Comparison of ENCODE assay signal across 8 cellular contexts in genomic region chrX:41333744-41333993, GRCh38.
DNase-seq lines count a peak whose midpoint lies in the region; ATAC-seq and TF ChIP-seq lines count a peak whose summit lies in the region.

No MANE protein-coding gene starts in this region.

- H3K9me2 ChIP-seq in OCI-LY1 (ENCODE audit: low read depth, low read length) = no peaks in the 10 kb centered on the region

- H3K79me2 ChIP-seq in OCI-LY1 (ENCODE audit: insufficient read depth, low read length) = peaks cover 47% of the 10 kb centered on the region

- peak; percentile 85 for DNase-seq in EL
- DNase-seq in HuH-7 (ENCODE audit: low spot score) = peak; percentile 45
- peak; percentile 95 for DNase-seq in astrocyte of the spinal cord (ENCODE audit: low read depth, low spot score)
- no peak for DNase-seq in iPS DF 6.9 (ENCODE audit: low read depth, low spot score)
- peak; percentile 52 for DNase-seq in skeletal muscle cell (ENCODE audit: low read depth)
- DNase-seq in GM19240 (ENCODE audit: insufficient read length, low spot score) = no peak

- in situ Hi-C loops in astrocyte of the spinal cord (cut with HindIII; ENCODE audit: low sequenced_read_pairs) = no loop called here

- no peaks in the 10 kb centered on the region for H3K27me3 ChIP-seq in OCI-LY1 (ENCODE audit: insufficient read depth, low read length)
- no peaks in the 10 kb centered on the region for H3K27me3 ChIP-seq in iPS DF 6.9 (ENCODE audit: control insufficient read depth, insufficient read depth, low read length)

- H3K4me3 ChIP-seq in OCI-LY1 (ENCODE audit: low read depth, low read length, poor library complexity, severe bottlenecking) (peak overlapping the region; percentile 100), astrocyte of the spinal cord (ENCODE audit: low read depth, low read length) (peak overlapping the region; percentile 100), iPS DF 6.9 (ENCODE audit: low read length) (peak overlapping the region; percentile 95; the same call in 1 of the 2 replicates), skeletal muscle cell (ENCODE audit: low read depth, low read length) (peak overlapping the region; percentile 82)

- no peaks in the 10 kb centered on the region for H3K9me3 ChIP-seq in OCI-LY1 (ENCODE audit: low read length)
- no peaks in the 10 kb centered on the region for H3K9me3 ChIP-seq in iPS DF 6.9 (ENCODE audit: control insufficient read depth, insufficient read depth, low read length)

- H3K4me2 ChIP-seq in OCI-LY1 (ENCODE audit: low read length) = peak overlapping the region; percentile 90

- H3K36me3 ChIP-seq in OCI-LY1 (ENCODE audit: insufficient read depth, low read length) (peaks cover 41% of the 10 kb centered on the region), iPS DF 6.9 (ENCODE audit: control insufficient read depth, insufficient read depth, low read length) (no peaks in the 10 kb centered on the region)

- no CpG with 5 or more reads among the region's 17 CpGs for WGBS in iPS DF 6.9 (ENCODE audit: insufficient coverage, insufficient read length)

- no peak for TF ChIP-seq CTCF in OCI-LY1 (IDR thresholded peaks at IDR 0.05; ENCODE audit: low read length)
- TF ChIP-seq CTCF in astrocyte of the spinal cord (IDR thresholded peaks at IDR 0.05; ENCODE audit: low read depth, low read length) = no peak

- peak overlapping the region; percentile 97 for H3K27ac ChIP-seq in OCI-LY1 (ENCODE audit: low read depth, low read length, poor library complexity, severe bottlenecking)
- H3K27ac ChIP-seq in iPS DF 6.9 (ENCODE audit: low read length) = no peak overlapping the region

- ATAC-seq in GM21526 (IDR thresholded peaks at IDR 0.05; ENCODE audit: low FRiP score, unreplicated experiment) = peak; percentile 32

- H3K4me1 ChIP-seq in OCI-LY1 (ENCODE audit: insufficient read depth, low read length, severe bottlenecking) (peaks cover 55% of the 10 kb centered on the region), iPS DF 6.9 (ENCODE audit: control insufficient read depth, insufficient read depth, low read length) (peaks cover 2% of the 10 kb centered on the region)

- H4K20me1 ChIP-seq in OCI-LY1 (ENCODE audit: insufficient read depth, low read length) = no peaks in the 10 kb centered on the region

- H2AFZ ChIP-seq in OCI-LY1 (ENCODE audit: low read length) = no peak overlapping the region

- H3K9ac ChIP-seq in OCI-LY1 (ENCODE audit: low read length) = peak overlapping the region; percentile 100

- H3F3A ChIP-seq in OCI-LY1 (ENCODE audit: insufficient read depth, low read length) = no peaks in the 10 kb centered on the region; the same call in 1 of the 2 replicates

Comparison
In these comparisons a context has a peak if more than half of its experiments do, and no peak if none do; other contexts are left out.
1. DNase-seq: peak in EL (single experiment), HuH-7 (single experiment), astrocyte of the spinal cord (single experiment) and skeletal muscle cell (single experiment); none in iPS DF 6.9 (single experiment) and GM19240 (single experiment).
2. Peak in every context shown above with its lines, with median percentiles within 50 percentile points of each other: H3K4me3 ChIP-seq.